ENCODE assay signal across 2 cellular contexts in genomic region chr16:67770371-67770991, GRCh38.
TF ChIP-seq lines count a peak whose summit lies in the region.

No MANE protein-coding gene starts in this region.

TF ChIP-seq in endothelial cell of umbilical vein, 7 proteins besides CTCF, POLR2A, EP300 and RAD21:
- TF ChIP-seq EZH2 (IDR thresholded peaks at IDR 0.05; ENCODE audit: borderline replicate concordance, low read depth, low read length, severe bottlenecking) (no peak), JUN (IDR thresholded peaks at IDR 0.05; ENCODE audit: borderline replicate concordance, insufficient read depth, insufficient read length, low read depth) (peak; percentile 16), MYC (IDR thresholded peaks at IDR 0.05; ENCODE audit: low read depth, low read length) (no peak), FOS (IDR thresholded peaks at IDR 0.05; ENCODE audit: borderline replicate concordance, insufficient read depth, low read length) (peak; percentile 34), POLR2AphosphoS5 (IDR thresholded peaks at IDR 0.05; ENCODE audit: insufficient read depth, low read depth, low read length) (peak; percentile 60), MAX (IDR thresholded peaks at IDR 0.05; ENCODE audit: insufficient read depth, insufficient read length) (no peak), GATA2 (IDR thresholded peaks at IDR 0.05; ENCODE audit: insufficient read depth, insufficient read length, low read depth, low read length) (no peak)

TF ChIP-seq in HepG2, 621 proteins besides CTCF, POLR2A, EP300 and RAD21:
- peak; percentile 95 for TF ChIP-seq MNT (IDR thresholded peaks at IDR 0.05)
- TF ChIP-seq HNRNPK (IDR thresholded peaks at IDR 0.05; ENCODE audit: low read depth, low read length, poor library complexity, severe bottlenecking) = no peak
- TF ChIP-seq ZBTB20 (CRISPR knock-in tag; IDR thresholded peaks at IDR 0.05; ENCODE audit: borderline replicate concordance, low read depth) = 0 out of 2 replicates have a peak, but pooled peaks have one; percentile 22
